In genomic region chr19:16457195-16457953, GRCh38 we compare ENCODE assay signal across 9 cellular contexts. TPM values are rescaled to one million over a fixed set of nuclear protein-coding genes. Genes with fewer than 3 reads are reported as not detected.
DNase-seq lines count a peak whose midpoint lies in the region; ATAC-seq and TF ChIP-seq lines count a peak whose summit lies in the region.
"Had no signal": no experiment of that assay in that cellular context is flagged by ENCODE, and none has a peak within 500 bp of the region (broad histone marks: within the 10 kb centered on the region; RNA-seq: fewer than 3 reads in every experiment).

No MANE protein-coding gene starts in this region.

- H3K27ac Mint-ChIP-seq in central memory CD8-positive, alpha-beta T cell (ENCODE audit: low read depth), result peak overlapping the region; percentile 74

- peak overlapping the region; percentile 94 for H4K8ac ChIP-seq in mesenchymal stem cell (ENCODE audit: low read length)

- no peak overlapping the region for H2AFZ ChIP-seq in mesenchymal stem cell (ENCODE audit: low read depth, low read length)

- peaks cover 66% of the 10 kb centered on the region for H3K4me1 Mint-ChIP-seq in central memory CD8-positive, alpha-beta T cell

- no peak for ATAC-seq in central memory CD8-positive, alpha-beta T cell (replicated peaks; ENCODE audit: extremely low read depth, poor library complexity, severe bottlenecking)
- ATAC-seq in GM18858 (IDR thresholded peaks at IDR 0.05; ENCODE audit: unreplicated experiment) (no peak), HG03175 (IDR thresholded peaks at IDR 0.05; ENCODE audit: unreplicated experiment) (no peak)

- peak overlapping the region; percentile 65 to 88 for H3K18ac ChIP-seq in mesenchymal stem cell (ENCODE audit: low read depth in 1 of 2, low read length in 2 of 2)

- TF ChIP-seq POLR2A in vagina (IDR thresholded peaks at IDR 0.05), result no peak

- no peaks in the 10 kb centered on the region for H3K9me3 Mint-ChIP-seq in central memory CD8-positive, alpha-beta T cell
- H3K9me3 Mint-ChIP-seq: IgD-negative memory B cell had no signal

- H3K4ac ChIP-seq in mesenchymal stem cell (ENCODE audit: low read depth in 1 of 2, low read length in 2 of 2), result peak overlapping the region; percentile 83 to 96

- DNase-seq in DMS79 treated with DMSO at 0.1 percent for 48 hours (lab: John Stamatoyannopoulos, UW) (peak; percentile 80), NCI-H2196 (lab: John Stamatoyannopoulos, UW; ENCODE audit: unreplicated experiment) (peak; percentile 69), mesenchymal stem cell (peak; percentile 58), vagina (ENCODE audit: extremely low spot score in 2 of 2) (no peak)
- DNase-seq in central memory CD8-positive, alpha-beta T cell (ENCODE audit: low spot score in 2 of 2), result no peak
- DNase-seq in effector memory CD4-positive, alpha-beta T cell, result no peak

- H2AK5ac ChIP-seq in mesenchymal stem cell (ENCODE audit: low read length, severe bottlenecking), result peak overlapping the region; percentile 67

- peak overlapping the region; percentile 94 for H3K27ac ChIP-seq in mesenchymal stem cell (ENCODE audit: low read length, poor library complexity, severe bottlenecking)
- H3K27ac ChIP-seq in vagina, result peak overlapping the region; percentile 80
- H3K27ac ChIP-seq in effector memory CD4-positive, alpha-beta T cell (ENCODE audit: insufficient read depth, low read length, poor library complexity, severe bottlenecking), result no peak overlapping the region

- H3K4me1 ChIP-seq in mesenchymal stem cell (ENCODE audit: control insufficient read depth, insufficient read depth, low read depth, low read length), result peaks cover 56% of the 10 kb centered on the region
- H3K4me1 ChIP-seq in vagina, result peaks cover 75% of the 10 kb centered on the region
- peaks cover 22% of the 10 kb centered on the region for H3K4me1 ChIP-seq in effector memory CD4-positive, alpha-beta T cell (ENCODE audit: control insufficient read depth, insufficient read depth, low read length, poor library complexity, severe bottlenecking)

- H3K9ac ChIP-seq in mesenchymal stem cell (ENCODE audit: low read length), result peak overlapping the region; percentile 30

- peak overlapping the region; percentile 44 for H2BK120ac ChIP-seq in mesenchymal stem cell (ENCODE audit: low read depth, low read length)

- peak overlapping the region; percentile 83 for H2BK5ac ChIP-seq in mesenchymal stem cell (ENCODE audit: low read depth, low read length, poor library complexity, severe bottlenecking)

- H2BK15ac ChIP-seq in mesenchymal stem cell (ENCODE audit: low read depth, poor library complexity, severe bottlenecking), result peak overlapping the region; percentile 95

- H3K9me3 ChIP-seq in mesenchymal stem cell (ENCODE audit: control insufficient read depth, low read length) (no peaks in the 10 kb centered on the region), vagina (no peaks in the 10 kb centered on the region)
- no peaks in the 10 kb centered on the region for H3K9me3 ChIP-seq in effector memory CD4-positive, alpha-beta T cell (ENCODE audit: control insufficient read depth, low read length)

- H3K36me3 ChIP-seq in mesenchymal stem cell (ENCODE audit: control insufficient read depth in 1 of 2, insufficient read depth in 2 of 2, low read depth in 1 of 2, low read length in 2 of 2), result peaks cover 0 to 4% of the 10 kb centered on the region in 2 experiments
- no peaks in the 10 kb centered on the region for H3K36me3 ChIP-seq in vagina
- H3K36me3 ChIP-seq in effector memory CD4-positive, alpha-beta T cell (ENCODE audit: control insufficient read depth, insufficient read depth, low read length), result no peaks in the 10 kb centered on the region

- H3K4me3 Mint-ChIP-seq in central memory CD8-positive, alpha-beta T cell, result peak overlapping the region; percentile 60

- WGBS in mesenchymal stem cell, result 21% methylated on average over 13 of the region's 16 CpGs

- H3K4me3 ChIP-seq in mesenchymal stem cell (ENCODE audit: insufficient read depth in 1 of 2, low read depth in 1 of 2, low read length in 2 of 2), result peak overlapping the region in 1 of 2 experiments; percentile 48
- peak overlapping the region; percentile 14 to 31 for H3K4me3 ChIP-seq in vagina
- no peak overlapping the region for H3K4me3 ChIP-seq in effector memory CD4-positive, alpha-beta T cell (ENCODE audit: insufficient read depth, low read depth, low read length, poor library complexity, severe bottlenecking)

- no peak for TF ChIP-seq CTCF in vagina (IDR thresholded peaks at IDR 0.05)

- H3K23ac ChIP-seq in mesenchymal stem cell (ENCODE audit: low read length in 2 of 2), result no peak overlapping the region

- no peak overlapping the region for H3K14ac ChIP-seq in mesenchymal stem cell (ENCODE audit: low read length in 2 of 2)

- H3K79me1 ChIP-seq in mesenchymal stem cell (replicated peaks; ENCODE audit: low read length, poor library complexity, severe bottlenecking), result no peaks in the 10 kb centered on the region

- peak overlapping the region; percentile 88 for H2BK12ac ChIP-seq in mesenchymal stem cell (ENCODE audit: low read length in 2 of 2)

- H4K91ac ChIP-seq in mesenchymal stem cell (ENCODE audit: low read length), result peak overlapping the region; percentile 94

- H3K27me3 ChIP-seq in mesenchymal stem cell (ENCODE audit: control insufficient read depth in 1 of 2, insufficient read depth in 1 of 2, low read length in 2 of 2), result no peaks in the 10 kb centered on the region
- no peaks in the 10 kb centered on the region for H3K27me3 ChIP-seq in vagina
- H3K27me3 ChIP-seq in effector memory CD4-positive, alpha-beta T cell (replicated peaks; ENCODE audit: control insufficient read depth, insufficient read depth, low read length, poor library complexity, severe bottlenecking), result no peaks in the 10 kb centered on the region

- intact Hi-C loops in vagina (cut with DNase I), result no loop called here

- H3K27me3 Mint-ChIP-seq in central memory CD8-positive, alpha-beta T cell, result no peaks in the 10 kb centered on the region

- H3K36me3 Mint-ChIP-seq in central memory CD8-positive, alpha-beta T cell (ENCODE audit: insufficient read depth), result peaks cover 2% of the 10 kb centered on the region
- H3K36me3 Mint-ChIP-seq: IgD-negative memory B cell had no signal

- H3K4me2 ChIP-seq in mesenchymal stem cell (ENCODE audit: low read length, poor library complexity, severe bottlenecking), result peak overlapping the region; percentile 49

RNA-seq across cellular contexts. Expression of gene EPS15L1, which starts 14.4 kb away (rescaled TPM):
- 23.1 TPM for polyA plus RNA-seq in mesenchymal stem cell (2013, experiment 1 of 2)
- 24.0 TPM for polyA plus RNA-seq in mesenchymal stem cell (2013, experiment 2 of 2)
- 34.6 TPM for total RNA-seq in vagina

RNA-seq across cellular contexts. Expression of gene CALR3, which starts 38.6 kb away (rescaled TPM):
- 0.08 TPM for polyA plus RNA-seq in mesenchymal stem cell (2013, experiment 1 of 2)
- polyA plus RNA-seq in mesenchymal stem cell (2013, experiment 2 of 2), result 0.04 TPM
- not detected for total RNA-seq in vagina
- polyA plus RNA-seq: IgD-negative memory B cell had no signal

RNA-seq across cellular contexts. Expression of gene C19orf44, which starts 38.8 kb away (rescaled TPM):
- polyA plus RNA-seq in mesenchymal stem cell (2013, experiment 1 of 2), result 3.3 TPM
- polyA plus RNA-seq in mesenchymal stem cell (2013, experiment 2 of 2), result 3.0 TPM
- total RNA-seq in vagina, result 7.4 TPM

Comparison
In these comparisons a context has a peak if more than half of its experiments do, and no peak if none do; other contexts are left out.
1. DNase-seq: peak in DMS79 treated with DMSO at 0.1 percent for 48 hours (single experiment), NCI-H2196 (single experiment) and mesenchymal stem cell (single experiment); none in central memory CD8-positive, alpha-beta T cell (0 of 2), vagina (0 of 2) and effector memory CD4-positive, alpha-beta T cell (0 of 3).